ENCODE assay signal across 2 cellular contexts in the genomic region with DNA sequence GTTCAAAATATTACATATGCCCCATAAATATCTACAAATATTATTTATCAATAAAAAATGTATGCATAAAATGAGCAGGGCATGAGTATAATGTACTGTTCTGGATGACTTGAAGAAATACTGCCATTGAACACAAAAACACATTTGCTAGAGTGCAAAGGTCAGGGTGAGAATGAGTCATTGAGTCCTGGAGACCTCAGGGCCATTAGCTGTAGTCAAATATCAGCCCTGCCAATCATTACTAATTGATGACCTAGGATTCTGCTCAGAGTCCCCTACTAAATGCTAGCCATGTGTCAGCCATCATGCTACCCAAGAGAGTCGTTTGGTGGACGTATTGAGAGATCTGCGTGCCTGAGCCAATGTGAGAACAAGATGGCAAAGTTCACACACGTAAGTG.
TF ChIP-seq lines count a peak whose summit lies in the region.

No MANE protein-coding gene starts in this region.

TF ChIP-seq in GM12878, 131 proteins besides CTCF, POLR2A, EP300 and RAD21:
- no peak for TF ChIP-seq TCF12 (IDR thresholded peaks at IDR 0.05; ENCODE audit: low read depth, low read length)
- TF ChIP-seq NR2F1 (conservative IDR thresholded peaks at IDR 0.05) = peak; percentile 27; the same call in 1 of the 2 replicates
- TF ChIP-seq, protein P1, sequence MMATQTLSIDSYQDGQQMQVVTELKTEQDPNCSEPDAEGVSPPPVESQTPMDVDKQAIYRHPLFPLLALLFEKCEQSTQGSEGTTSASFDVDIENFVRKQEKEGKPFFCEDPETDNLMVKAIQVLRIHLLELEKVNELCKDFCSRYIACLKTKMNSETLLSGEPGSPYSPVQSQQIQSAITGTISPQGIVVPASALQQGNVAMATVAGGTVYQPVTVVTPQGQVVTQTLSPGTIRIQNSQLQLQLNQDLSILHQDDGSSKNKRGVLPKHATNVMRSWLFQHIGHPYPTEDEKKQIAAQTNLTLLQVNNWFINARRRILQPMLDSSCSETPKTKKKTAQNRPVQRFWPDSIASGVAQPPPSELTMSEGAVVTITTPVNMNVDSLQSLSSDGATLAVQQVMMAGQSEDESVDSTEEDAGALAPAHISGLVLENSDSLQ (IDR thresholded peaks at IDR 0.05) = peak; percentile 64

TF ChIP-seq in HepG2, 621 proteins besides CTCF, POLR2A, EP300 and RAD21 (continues in another document):
- TF ChIP-seq ZNF3 (CRISPR knock-in tag; IDR thresholded peaks at IDR 0.05) (no peak), TOPORS (CRISPR knock-in tag; IDR thresholded peaks at IDR 0.05) (no peak), NR2F2 (IDR thresholded peaks at IDR 0.05; ENCODE audit: borderline replicate concordance, low read depth) (0 out of 2 replicates have a peak, but pooled peaks have one; percentile 59), ZNF30 (CRISPR knock-in tag; IDR thresholded peaks at IDR 0.05) (no peak), ZNF747 (CRISPR knock-in tag; IDR thresholded peaks at IDR 0.05; ENCODE audit: borderline replicate concordance) (no peak), FOXA3 (CRISPR knock-in tag; IDR thresholded peaks at IDR 0.05) (peak; percentile 56), ZNF605 (CRISPR knock-in tag; IDR thresholded peaks at IDR 0.05) (no peak), RAD51 (IDR thresholded peaks at IDR 0.05; ENCODE audit: borderline replicate concordance) (no peak), POLR2AphosphoS2 (IDR thresholded peaks at IDR 0.05; ENCODE audit: low read depth, low read length) (no peak), KLF11 (CRISPR knock-in tag; IDR thresholded peaks at IDR 0.05) (no peak), SIX1 (CRISPR knock-in tag; IDR thresholded peaks at IDR 0.05; ENCODE audit: borderline replicate concordance) (0 out of 2 replicates have a peak, but pooled peaks have one; percentile 13), NFIC (IDR thresholded peaks at IDR 0.05; ENCODE audit: low read length) (no peak), KDM5B (CRISPR knock-in tag; IDR thresholded peaks at IDR 0.05; ENCODE audit: borderline replicate concordance) (no peak), ZNF768 (CRISPR knock-in tag; IDR thresholded peaks at IDR 0.05) (no peak), KDM3A (CRISPR knock-in tag; IDR thresholded peaks at IDR 0.05; ENCODE audit: low read depth) (no peak), SPEN (CRISPR knock-in tag; IDR thresholded peaks at IDR 0.05; ENCODE audit: low read depth) (no peak), NCOR1 (IDR thresholded peaks at IDR 0.05; ENCODE audit: borderline replicate concordance, low read length) (peak; percentile 33; the same call in 1 of the 2 replicates), PLRG1 (conservative IDR thresholded peaks at IDR 0.05) (no peak), ZNF260 (CRISPR knock-in tag; IDR thresholded peaks at IDR 0.05; ENCODE audit: borderline replicate concordance, low read depth) (no peak), JUNB (CRISPR knock-in tag; IDR thresholded peaks at IDR 0.05; ENCODE audit: borderline replicate concordance) (0 out of 2 replicates have a peak, but pooled peaks have one; percentile 47), ZNF143 (CRISPR knock-in tag; IDR thresholded peaks at IDR 0.05) (no peak), ZNF841 (CRISPR knock-in tag; IDR thresholded peaks at IDR 0.05; ENCODE audit: borderline replicate concordance) (no peak), ZNF614 (CRISPR knock-in tag; IDR thresholded peaks at IDR 0.05; ENCODE audit: borderline replicate concordance) (0 out of 2 replicates have a peak, but pooled peaks have one; percentile 64), KLF9 (CRISPR knock-in tag; IDR thresholded peaks at IDR 0.05; ENCODE audit: low read depth) (no peak), ISL2 (CRISPR knock-in tag; IDR thresholded peaks at IDR 0.05) (0 out of 2 replicates have a peak, but pooled peaks have one; percentile 20), NR2F1 (CRISPR knock-in tag; IDR thresholded peaks at IDR 0.05) (peak; percentile 39 to 85; a peak in 3 of 4 replicates), HNF4G (IDR thresholded peaks at IDR 0.05; ENCODE audit: borderline replicate concordance, low read depth, low read length) (peak; percentile 55; the same call in 1 of the 2 replicates), HNF4G (CRISPR knock-in tag; IDR thresholded peaks at IDR 0.05; ENCODE audit: borderline replicate concordance, low read depth) (peak; percentile 32; the same call in 1 of the 2 replicates), HOXA3 (CRISPR knock-in tag; IDR thresholded peaks at IDR 0.05) (no peak), U2AF2 (IDR thresholded peaks at IDR 0.05; ENCODE audit: low read depth, low read length) (no peak), NFRKB (IDR thresholded peaks at IDR 0.05) (no peak), SYNCRIP (IDR thresholded peaks at IDR 0.05; ENCODE audit: insufficient read depth, low read depth, low read length) (no peak), RCOR2 (CRISPR knock-in tag; IDR thresholded peaks at IDR 0.05) (no peak), RFX5 (IDR thresholded peaks at IDR 0.05; ENCODE audit: low read depth, low read length) (no peak), GZF1 (CRISPR knock-in tag; IDR thresholded peaks at IDR 0.05) (no peak), ZBTB8A (CRISPR knock-in tag; IDR thresholded peaks at IDR 0.05; ENCODE audit: borderline replicate concordance, low read depth) (no peak), ZNF777 (CRISPR knock-in tag; IDR thresholded peaks at IDR 0.05) (no peak), ZSCAN9 (CRISPR knock-in tag; IDR thresholded peaks at IDR 0.05; ENCODE audit: borderline replicate concordance) (peak; percentile 42; the same call in 1 of the 2 replicates), BHLHE40 (IDR thresholded peaks at IDR 0.05; ENCODE audit: low read length) (no peak), SMAD3 (CRISPR knock-in tag; IDR thresholded peaks at IDR 0.05) (no peak), ZNF598 (CRISPR knock-in tag; IDR thresholded peaks at IDR 0.05; ENCODE audit: borderline replicate concordance) (no peak)
- TF ChIP-seq, protein P2, sequence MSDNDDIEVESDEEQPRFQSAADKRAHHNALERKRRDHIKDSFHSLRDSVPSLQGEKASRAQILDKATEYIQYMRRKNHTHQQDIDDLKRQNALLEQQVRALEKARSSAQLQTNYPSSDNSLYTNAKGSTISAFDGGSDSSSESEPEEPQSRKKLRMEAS (IDR thresholded peaks at IDR 0.05) = 0 out of 2 replicates have a peak, but pooled peaks have one; percentile 38
- TF ChIP-seq, protein P3, sequence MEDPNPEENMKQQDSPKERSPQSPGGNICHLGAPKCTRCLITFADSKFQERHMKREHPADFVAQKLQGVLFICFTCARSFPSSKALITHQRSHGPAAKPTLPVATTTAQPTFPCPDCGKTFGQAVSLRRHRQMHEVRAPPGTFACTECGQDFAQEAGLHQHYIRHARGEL (CRISPR knock-in tag; IDR thresholded peaks at IDR 0.05) = no peak
- TF ChIP-seq, protein P4, sequence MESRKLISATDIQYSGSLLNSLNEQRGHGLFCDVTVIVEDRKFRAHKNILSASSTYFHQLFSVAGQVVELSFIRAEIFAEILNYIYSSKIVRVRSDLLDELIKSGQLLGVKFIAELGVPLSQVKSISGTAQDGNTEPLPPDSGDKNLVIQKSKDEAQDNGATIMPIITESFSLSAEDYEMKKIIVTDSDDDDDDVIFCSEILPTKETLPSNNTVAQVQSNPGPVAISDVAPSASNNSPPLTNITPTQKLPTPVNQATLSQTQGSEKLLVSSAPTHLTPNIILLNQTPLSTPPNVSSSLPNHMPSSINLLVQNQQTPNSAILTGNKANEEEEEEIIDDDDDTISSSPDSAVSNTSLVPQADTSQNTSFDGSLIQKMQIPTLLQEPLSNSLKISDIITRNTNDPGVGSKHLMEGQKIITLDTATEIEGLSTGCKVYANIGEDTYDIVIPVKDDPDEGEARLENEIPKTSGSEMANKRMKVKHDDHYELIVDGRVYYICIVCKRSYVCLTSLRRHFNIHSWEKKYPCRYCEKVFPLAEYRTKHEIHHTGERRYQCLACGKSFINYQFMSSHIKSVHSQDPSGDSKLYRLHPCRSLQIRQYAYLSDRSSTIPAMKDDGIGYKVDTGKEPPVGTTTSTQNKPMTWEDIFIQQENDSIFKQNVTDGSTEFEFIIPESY (CRISPR knock-in tag; IDR thresholded peaks at IDR 0.05) = no peak
- TF ChIP-seq, protein P5, sequence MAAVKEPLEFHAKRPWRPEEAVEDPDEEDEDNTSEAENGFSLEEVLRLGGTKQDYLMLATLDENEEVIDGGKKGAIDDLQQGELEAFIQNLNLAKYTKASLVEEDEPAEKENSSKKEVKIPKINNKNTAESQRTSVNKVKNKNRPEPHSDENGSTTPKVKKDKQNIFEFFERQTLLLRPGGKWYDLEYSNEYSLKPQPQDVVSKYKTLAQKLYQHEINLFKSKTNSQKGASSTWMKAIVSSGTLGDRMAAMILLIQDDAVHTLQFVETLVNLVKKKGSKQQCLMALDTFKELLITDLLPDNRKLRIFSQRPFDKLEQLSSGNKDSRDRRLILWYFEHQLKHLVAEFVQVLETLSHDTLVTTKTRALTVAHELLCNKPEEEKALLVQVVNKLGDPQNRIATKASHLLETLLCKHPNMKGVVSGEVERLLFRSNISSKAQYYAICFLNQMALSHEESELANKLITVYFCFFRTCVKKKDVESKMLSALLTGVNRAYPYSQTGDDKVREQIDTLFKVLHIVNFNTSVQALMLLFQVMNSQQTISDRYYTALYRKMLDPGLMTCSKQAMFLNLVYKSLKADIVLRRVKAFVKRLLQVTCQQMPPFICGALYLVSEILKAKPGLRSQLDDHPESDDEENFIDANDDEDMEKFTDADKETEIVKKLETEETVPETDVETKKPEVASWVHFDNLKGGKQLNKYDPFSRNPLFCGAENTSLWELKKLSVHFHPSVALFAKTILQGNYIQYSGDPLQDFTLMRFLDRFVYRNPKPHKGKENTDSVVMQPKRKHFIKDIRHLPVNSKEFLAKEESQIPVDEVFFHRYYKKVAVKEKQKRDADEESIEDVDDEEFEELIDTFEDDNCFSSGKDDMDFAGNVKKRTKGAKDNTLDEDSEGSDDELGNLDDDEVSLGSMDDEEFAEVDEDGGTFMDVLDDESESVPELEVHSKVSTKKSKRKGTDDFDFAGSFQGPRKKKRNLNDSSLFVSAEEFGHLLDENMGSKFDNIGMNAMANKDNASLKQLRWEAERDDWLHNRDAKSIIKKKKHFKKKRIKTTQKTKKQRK (IDR thresholded peaks at IDR 0.05; ENCODE audit: low read length) = no peak
- TF ChIP-seq, protein P6, sequence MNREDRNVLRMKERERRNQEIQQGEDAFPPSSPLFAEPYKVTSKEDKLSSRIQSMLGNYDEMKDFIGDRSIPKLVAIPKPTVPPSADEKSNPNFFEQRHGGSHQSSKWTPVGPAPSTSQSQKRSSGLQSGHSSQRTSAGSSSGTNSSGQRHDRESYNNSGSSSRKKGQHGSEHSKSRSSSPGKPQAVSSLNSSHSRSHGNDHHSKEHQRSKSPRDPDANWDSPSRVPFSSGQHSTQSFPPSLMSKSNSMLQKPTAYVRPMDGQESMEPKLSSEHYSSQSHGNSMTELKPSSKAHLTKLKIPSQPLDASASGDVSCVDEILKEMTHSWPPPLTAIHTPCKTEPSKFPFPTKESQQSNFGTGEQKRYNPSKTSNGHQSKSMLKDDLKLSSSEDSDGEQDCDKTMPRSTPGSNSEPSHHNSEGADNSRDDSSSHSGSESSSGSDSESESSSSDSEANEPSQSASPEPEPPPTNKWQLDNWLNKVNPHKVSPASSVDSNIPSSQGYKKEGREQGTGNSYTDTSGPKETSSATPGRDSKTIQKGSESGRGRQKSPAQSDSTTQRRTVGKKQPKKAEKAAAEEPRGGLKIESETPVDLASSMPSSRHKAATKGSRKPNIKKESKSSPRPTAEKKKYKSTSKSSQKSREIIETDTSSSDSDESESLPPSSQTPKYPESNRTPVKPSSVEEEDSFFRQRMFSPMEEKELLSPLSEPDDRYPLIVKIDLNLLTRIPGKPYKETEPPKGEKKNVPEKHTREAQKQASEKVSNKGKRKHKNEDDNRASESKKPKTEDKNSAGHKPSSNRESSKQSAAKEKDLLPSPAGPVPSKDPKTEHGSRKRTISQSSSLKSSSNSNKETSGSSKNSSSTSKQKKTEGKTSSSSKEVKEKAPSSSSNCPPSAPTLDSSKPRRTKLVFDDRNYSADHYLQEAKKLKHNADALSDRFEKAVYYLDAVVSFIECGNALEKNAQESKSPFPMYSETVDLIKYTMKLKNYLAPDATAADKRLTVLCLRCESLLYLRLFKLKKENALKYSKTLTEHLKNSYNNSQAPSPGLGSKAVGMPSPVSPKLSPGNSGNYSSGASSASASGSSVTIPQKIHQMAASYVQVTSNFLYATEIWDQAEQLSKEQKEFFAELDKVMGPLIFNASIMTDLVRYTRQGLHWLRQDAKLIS (CRISPR knock-in tag; IDR thresholded peaks at IDR 0.05) = no peak
- TF ChIP-seq, protein P7, sequence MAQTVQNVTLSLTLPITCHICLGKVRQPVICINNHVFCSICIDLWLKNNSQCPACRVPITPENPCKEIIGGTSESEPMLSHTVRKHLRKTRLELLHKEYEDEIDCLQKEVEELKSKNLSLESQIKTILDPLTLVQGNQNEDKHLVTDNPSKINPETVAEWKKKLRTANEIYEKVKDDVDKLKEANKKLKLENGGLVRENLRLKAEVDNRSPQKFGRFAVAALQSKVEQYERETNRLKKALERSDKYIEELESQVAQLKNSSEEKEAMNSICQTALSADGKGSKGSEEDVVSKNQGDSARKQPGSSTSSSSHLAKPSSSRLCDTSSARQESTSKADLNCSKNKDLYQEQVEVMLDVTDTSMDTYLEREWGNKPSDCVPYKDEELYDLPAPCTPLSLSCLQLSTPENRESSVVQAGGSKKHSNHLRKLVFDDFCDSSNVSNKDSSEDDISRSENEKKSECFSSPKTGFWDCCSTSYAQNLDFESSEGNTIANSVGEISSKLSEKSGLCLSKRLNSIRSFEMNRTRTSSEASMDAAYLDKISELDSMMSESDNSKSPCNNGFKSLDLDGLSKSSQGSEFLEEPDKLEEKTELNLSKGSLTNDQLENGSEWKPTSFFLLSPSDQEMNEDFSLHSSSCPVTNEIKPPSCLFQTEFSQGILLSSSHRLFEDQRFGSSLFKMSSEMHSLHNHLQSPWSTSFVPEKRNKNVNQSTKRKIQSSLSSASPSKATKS (CRISPR knock-in tag; IDR thresholded peaks at IDR 0.05) = no peak
- TF ChIP-seq, protein P8, sequence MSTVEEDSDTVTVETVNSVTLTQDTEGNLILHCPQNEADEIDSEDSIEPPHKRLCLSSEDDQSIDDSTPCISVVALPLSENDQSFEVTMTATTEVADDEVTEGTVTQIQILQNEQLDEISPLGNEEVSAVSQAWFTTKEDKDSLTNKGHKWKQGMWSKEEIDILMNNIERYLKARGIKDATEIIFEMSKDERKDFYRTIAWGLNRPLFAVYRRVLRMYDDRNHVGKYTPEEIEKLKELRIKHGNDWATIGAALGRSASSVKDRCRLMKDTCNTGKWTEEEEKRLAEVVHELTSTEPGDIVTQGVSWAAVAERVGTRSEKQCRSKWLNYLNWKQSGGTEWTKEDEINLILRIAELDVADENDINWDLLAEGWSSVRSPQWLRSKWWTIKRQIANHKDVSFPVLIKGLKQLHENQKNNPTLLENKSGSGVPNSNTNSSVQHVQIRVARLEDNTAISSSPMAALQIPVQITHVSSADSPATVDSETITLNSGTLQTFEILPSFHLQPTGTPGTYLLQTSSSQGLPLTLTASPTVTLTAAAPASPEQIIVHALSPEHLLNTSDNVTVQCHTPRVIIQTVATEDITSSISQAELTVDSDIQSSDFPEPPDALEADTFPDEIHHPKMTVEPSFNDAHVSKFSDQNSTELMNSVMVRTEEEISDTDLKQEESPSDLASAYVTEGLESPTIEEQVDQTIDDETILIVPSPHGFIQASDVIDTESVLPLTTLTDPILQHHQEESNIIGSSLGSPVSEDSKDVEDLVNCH (CRISPR knock-in tag; IDR thresholded peaks at IDR 0.05) = no peak
- TF ChIP-seq, protein P9, sequence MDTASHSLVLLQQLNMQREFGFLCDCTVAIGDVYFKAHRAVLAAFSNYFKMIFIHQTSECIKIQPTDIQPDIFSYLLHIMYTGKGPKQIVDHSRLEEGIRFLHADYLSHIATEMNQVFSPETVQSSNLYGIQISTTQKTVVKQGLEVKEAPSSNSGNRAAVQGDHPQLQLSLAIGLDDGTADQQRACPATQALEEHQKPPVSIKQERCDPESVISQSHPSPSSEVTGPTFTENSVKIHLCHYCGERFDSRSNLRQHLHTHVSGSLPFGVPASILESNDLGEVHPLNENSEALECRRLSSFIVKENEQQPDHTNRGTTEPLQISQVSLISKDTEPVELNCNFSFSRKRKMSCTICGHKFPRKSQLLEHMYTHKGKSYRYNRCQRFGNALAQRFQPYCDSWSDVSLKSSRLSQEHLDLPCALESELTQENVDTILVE (CRISPR knock-in tag; IDR thresholded peaks at IDR 0.05) = no peak
